In genomic region chr1:204924013-204924759, GRCh38 we compare ENCODE assay signal across 15 cellular contexts. TPM values are rescaled to one million over a fixed set of nuclear protein-coding genes. Genes with fewer than 3 reads are reported as not detected.
DNase-seq lines count a peak whose midpoint lies in the region; ATAC-seq, FAIRE-seq and TF ChIP-seq lines count a peak whose summit lies in the region.
"Had no signal": no experiment of that assay in that cellular context is flagged by ENCODE, and none has a peak within 500 bp of the region (broad histone marks: within the 10 kb centered on the region; RNA-seq: fewer than 3 reads in every experiment).

No MANE protein-coding gene starts in this region.

- no peak for TF ChIP-seq EP300 in K562 (IDR thresholded peaks at IDR 0.05; ENCODE audit: low read length)

- no peak for TF ChIP-seq POLR2A in K562 (conservative IDR thresholded peaks at IDR 0.05)

- peak overlapping the region; percentile 89 for H3K27ac Mint-ChIP-seq in Caco-2 (ENCODE audit: unreplicated experiment)
- H3K27ac Mint-ChIP-seq: CD8-positive, alpha-beta T cell; naive B cell had no signal

- H3K9me3 ChIP-seq in Caco-2 (no peaks in the 10 kb centered on the region), K562 (replicated peaks; ENCODE audit: control insufficient read depth, insufficient read depth, low read depth, low read length) (no peaks in the 10 kb centered on the region), mesodermal cell (ENCODE audit: control insufficient read depth, low read length) (no peaks in the 10 kb centered on the region), left lung (no peaks in the 10 kb centered on the region)
- no peaks in the 10 kb centered on the region for H3K9me3 ChIP-seq in effector memory CD4-positive, alpha-beta T cell (ENCODE audit: control insufficient read depth, low read length)
- H3K9me3 ChIP-seq: heart right ventricle had no signal

- no peak overlapping the region for H2AFZ ChIP-seq in K562 (ENCODE audit: low read depth, low read length)

- DNase-seq in Caco-2 (peak; percentile 68 to 73), HuH-7 (ENCODE audit: low spot score) (peak; percentile 30), K562 (ENCODE audit: extremely low read depth in 1 of 4, low spot score in 3 of 4) (no peak), left lung (no peak), pons (ENCODE audit: low spot score) (no peak)
- DNase-seq in effector memory CD4-positive, alpha-beta T cell, result no peak
- DNase-seq: activated CD4-positive, alpha-beta T cell treated with anti-CD3 and anti-CD28 coated beads for 4 hours; activated naive CD4-positive, alpha-beta T cell; CD8-positive, alpha-beta T cell; heart right ventricle; naive B cell; NCI-H2081 treated with DMSO at 0.1 percent for 48 hours; stimulated activated naive CD8-positive, alpha-beta T cell treated with anti-CD3 and anti-CD28 coated beads, Interleukin-15, Interleukin-2, amounts not matched to agents 100 U/mL and 50 U/mL, for 24 hours had no signal

- peaks cover 62% of the 10 kb centered on the region for H3K4me1 ChIP-seq in Caco-2
- peaks cover 0 to 7% of the 10 kb centered on the region in 2 experiments; a peak in 1 of 5 replicates for H3K4me1 ChIP-seq in K562 (replicated peaks in 1 of 2; ENCODE audit: control insufficient read depth in 2 of 2, insufficient read depth in 2 of 2, low read length in 2 of 2)
- peaks cover 36% of the 10 kb centered on the region for H3K4me1 ChIP-seq in mesodermal cell (ENCODE audit: control insufficient read depth, insufficient read depth, low read length, poor library complexity, severe bottlenecking)
- H3K4me1 ChIP-seq in left lung, result no peaks in the 10 kb centered on the region
- H3K4me1 ChIP-seq in effector memory CD4-positive, alpha-beta T cell (ENCODE audit: control insufficient read depth, insufficient read depth, low read length, poor library complexity, severe bottlenecking), result no peaks in the 10 kb centered on the region

- peaks cover 54% of the 10 kb centered on the region for H3K4me1 Mint-ChIP-seq in Caco-2 (ENCODE audit: low read depth, unreplicated experiment)
- H3K4me1 Mint-ChIP-seq: naive B cell had no signal

- intact Hi-C loops in Caco-2 (cut with micrococcal nuclease; ENCODE audit: unreplicated experiment) (loop anchor here (1.0 kb wide), 1 partner anchor 17 kb away; no protein-coding TSS in a partner anchor), K562 (cut with micrococcal nuclease) (no loop called here), left lung (cut with DNase I) (no loop called here)

- BruUV-seq in Caco-2 (replicated peaks; lab: Mats Ljungman, UMichigan), result no TSS peak
- BruUV-seq in K562 (replicated peaks; lab: Mats Ljungman, UMichigan), result no TSS peak

- H3K27me3 ChIP-seq in Caco-2 (replicated peaks; ENCODE audit: control insufficient read depth, insufficient read depth, low read length) (no peaks in the 10 kb centered on the region), K562 (ENCODE audit: control insufficient read depth in 2 of 2, insufficient read depth in 2 of 2, low read length in 2 of 2) (peaks cover 21 to 53% of the 10 kb centered on the region in 2 experiments; a peak in 4 of 5 replicates), left lung (peaks cover 0 to 31% of the 10 kb centered on the region in 2 donors)
- no peaks in the 10 kb centered on the region for H3K27me3 ChIP-seq in effector memory CD4-positive, alpha-beta T cell (replicated peaks; ENCODE audit: control insufficient read depth, insufficient read depth, low read length, poor library complexity, severe bottlenecking)

- TF ChIP-seq RAD21 in K562 (CRISPR knock-in tag; conservative IDR thresholded peaks at IDR 0.05 in 1 of 2, IDR thresholded peaks at IDR 0.05 in 1 of 2), result no peak

- no peaks in the 10 kb centered on the region for H3K9me1 ChIP-seq in K562 (ENCODE audit: control insufficient read depth, insufficient read depth, low read length)

- no peak for TF ChIP-seq CTCF in Caco-2 (IDR thresholded peaks at IDR 0.05; ENCODE audit: insufficient read depth in 1 of 2, low read depth in 1 of 2, low read length in 1 of 2, severe bottlenecking in 1 of 2, unreplicated experiment in 1 of 2)
- no peak for TF ChIP-seq CTCF in K562 (IDR thresholded peaks at IDR 0.05 in 2 of 3, conservative IDR thresholded peaks at IDR 0.05 in 1 of 3; ENCODE audit: insufficient read depth in 2 of 3, low read depth in 1 of 3, low read length in 3 of 3)
- no peak for TF ChIP-seq CTCF in left lung (IDR thresholded peaks at IDR 0.05)

- FAIRE-seq in K562 (lab: Jason Lieb, UNC), result no peak

- H3K4me3 ChIP-seq in Caco-2 (ENCODE audit: low read depth, low read length), result no peak overlapping the region
- H3K4me3 ChIP-seq in K562, result no peak overlapping the region
- no peak overlapping the region for H3K4me3 ChIP-seq in mesodermal cell (ENCODE audit: extremely low read depth, insufficient read depth, low read length, poor library complexity, severe bottlenecking)
- no peak overlapping the region for H3K4me3 ChIP-seq in left lung
- H3K4me3 ChIP-seq in effector memory CD4-positive, alpha-beta T cell (ENCODE audit: insufficient read depth, low read depth, low read length, poor library complexity, severe bottlenecking), result no peak overlapping the region
- H3K4me3 ChIP-seq: heart right ventricle had no signal

- WGBS in K562 (ENCODE audit: insufficient coverage, low coverage, missing lambda C conversion rate), result 4% methylated on average over 5 of the region's 5 CpGs
- 30 to 54% methylated on average over 4 to 5 of the region's 5 CpGs for WGBS in mesodermal cell (ENCODE audit: insufficient coverage in 2 of 2), 2 experiments

- POLR2A ChIA-PET in Caco-2 (lab: Charles Lee) (no interaction called here), K562 (lab: Yijun Ruan, JAX) (interaction anchor here (0.6 to 1.8 kb wide), 5 partner anchors 12 to 368 kb away, joined by 3 to 6 read pairs (median 4); no protein-coding TSS in a partner anchor)

- H3K27ac ChIP-seq in K562 (ENCODE audit: extremely low read depth, low read depth, low read length), result no peak overlapping the region
- H3K27ac ChIP-seq in mesodermal cell (ENCODE audit: low read depth, low read length, severe bottlenecking), result peak overlapping the region; percentile 23
- no peak overlapping the region for H3K27ac ChIP-seq in left lung
- H3K27ac ChIP-seq in effector memory CD4-positive, alpha-beta T cell (ENCODE audit: insufficient read depth, low read length, poor library complexity, severe bottlenecking), result no peak overlapping the region
- H3K27ac ChIP-seq: heart right ventricle had no signal

- no peaks in the 10 kb centered on the region for H3K36me3 ChIP-seq in Caco-2 (ENCODE audit: control insufficient read depth, insufficient read depth, low read length)
- no peaks in the 10 kb centered on the region for H3K36me3 ChIP-seq in K562 (ENCODE audit: control insufficient read depth, insufficient read depth, low read length)
- no peaks in the 10 kb centered on the region for H3K36me3 ChIP-seq in mesodermal cell (ENCODE audit: control insufficient read depth, insufficient read depth, low read length)
- no peaks in the 10 kb centered on the region for H3K36me3 ChIP-seq in left lung
- H3K36me3 ChIP-seq in effector memory CD4-positive, alpha-beta T cell (ENCODE audit: control insufficient read depth, insufficient read depth, low read length), result no peaks in the 10 kb centered on the region
- H3K36me3 ChIP-seq: heart right ventricle had no signal

- H3K9me3 Mint-ChIP-seq in Caco-2 (ENCODE audit: unreplicated experiment), result no peaks in the 10 kb centered on the region
- H3K9me3 Mint-ChIP-seq: CD8-positive, alpha-beta T cell; naive B cell had no signal

- no peak overlapping the region for H3K4me2 ChIP-seq in K562 (ENCODE audit: insufficient read depth, low read length)

- H3K4me3 Mint-ChIP-seq in Caco-2 (ENCODE audit: unreplicated experiment), result peak overlapping the region; percentile 57
- H3K4me3 Mint-ChIP-seq: CD8-positive, alpha-beta T cell; naive B cell had no signal

- no peaks in the 10 kb centered on the region for H3K36me3 Mint-ChIP-seq in Caco-2 (ENCODE audit: insufficient read depth, unreplicated experiment)
- H3K36me3 Mint-ChIP-seq: CD8-positive, alpha-beta T cell; naive B cell had no signal

- in situ Hi-C loops in K562 (cut with MboI), result no loop called here

- no peaks in the 10 kb centered on the region for H3K79me2 ChIP-seq in K562 (ENCODE audit: control insufficient read depth, insufficient read depth, low read length)

- H4K20me1 ChIP-seq in K562 (replicated peaks; ENCODE audit: control insufficient read depth, insufficient read depth, low read length), result no peaks in the 10 kb centered on the region

- no peaks in the 10 kb centered on the region for H3K27me3 Mint-ChIP-seq in Caco-2 (ENCODE audit: insufficient read depth, unreplicated experiment)

- no peak for ATAC-seq in K562
- no peak for ATAC-seq in GM18517 (IDR thresholded peaks at IDR 0.05; ENCODE audit: unreplicated experiment)
- ATAC-seq in left lung, result no peak
- ATAC-seq: CD8-positive, alpha-beta T cell; stimulated activated naive CD8-positive, alpha-beta T cell treated with anti-CD3 and anti-CD28 coated beads, Interleukin-15, Interleukin-2, amounts not matched to agents 100 U/mL and 50 U/mL, for 24 hours had no signal

- CTCF ChIA-PET in Caco-2 (lab: Charles Lee), result interaction anchor here (1.0 to 2.5 kb wide), 3 partner anchors 18 to 397 kb away, joined by 3 to 10 read pairs (median 9); partner anchors contain the start of gene NUAK2
- CTCF ChIA-PET in K562 (lab: Yijun Ruan, JAX; ENCODE audit: low intra/inter-chr PET ratio), result no interaction called here

- H3K9ac ChIP-seq in K562 (ENCODE audit: insufficient read depth in 1 of 2, low read depth in 2 of 2, low read length in 2 of 2), result no peak overlapping the region

RNA-seq across cellular contexts. Expression of gene NFASC, which starts 53.5 kb away (rescaled TPM):
- total RNA-seq in Caco-2 (2022) (1.3 and 1.6 TPM in 2 replicates), K562 (2014; rRNA removed) (not detected in 2 replicates), K562 (2014; rRNA removed; fragmentation: Illumina TruSeq; extraction: Trizol) (not detected in 2 replicates), K562 (2015; rRNA removed; fragmentation: Illumina TruSeq; extraction: Trizol) (not detected in 2 replicates), K562 (2021) (0.04 and 0.16 TPM in 2 replicates), left lung (10 to 100 TPM in 1 of 2 donors, 1 to 10 TPM in 1; 6.6 to 11.5 TPM)
- not detected in 2 replicates for total RNA-seq in K562 (2011; cell fraction: chromatin; rRNA removed; ENCODE audit: low replicate concordance)
- not detected in 2 replicates for total RNA-seq in K562 (2011; cell fraction: nucleolus; rRNA removed)
- 0.92 TPM in 1 of 2 replicates, not detected in the other for total RNA-seq in K562 (2011; cell fraction: nucleoplasm; rRNA removed)
- polyA plus RNA-seq in K562 (2011; rRNA removed) (0.03 TPM in 1 of 2 replicates, not detected in the other), K562 (2014; fragmentation: Illumina TruSeq; extraction: Trizol) (0.06 TPM in 1 of 2 replicates, not detected in the other), K562 (2014; fragmentation: Nextera tagmentation; extraction: Ambion mirVana) (not detected), K562 (2014; rRNA removed) (not detected in 2 replicates)
- not detected in 2 replicates for polyA plus RNA-seq in K562 (2011; cell fraction: cytosol; rRNA removed)
- 0.14 TPM in 1 of 2 replicates, not detected in the other for polyA plus RNA-seq in K562 (2011; cell fraction: nucleus; rRNA removed)
- polyA plus RNA-seq in K562 (2012), result 0.05 and 0.58 TPM in 2 replicates
- polyA minus RNA-seq in K562 (2011; rRNA and poly(A)+ RNA removed), result not detected in 2 replicates
- polyA minus RNA-seq in K562 (2011; cell fraction: cytosol; rRNA and poly(A)+ RNA removed), result not detected in 2 replicates
- polyA minus RNA-seq in K562 (2011; cell fraction: nucleus; rRNA and poly(A)+ RNA removed), result not detected in 2 replicates
- 2.8 TPM for polyA plus RNA-seq in mesodermal cell (2013, experiment 1 of 2)
- 1.8 TPM for polyA plus RNA-seq in mesodermal cell (2013, experiment 2 of 2)
- total RNA-seq: CD8-positive, alpha-beta T cell had no signal

Comparison
In these comparisons a context has a peak if more than half of its experiments do, and no peak if none do; other contexts are left out.
1. DNase-seq: peak in Caco-2 (2 of 2) and HuH-7 (single experiment); none in K562 (0 of 4), left lung (0 of 2), effector memory CD4-positive, alpha-beta T cell (0 of 3) and pons (single experiment).